ENCODE assay signal across 8 cellular contexts in the genomic region with DNA sequence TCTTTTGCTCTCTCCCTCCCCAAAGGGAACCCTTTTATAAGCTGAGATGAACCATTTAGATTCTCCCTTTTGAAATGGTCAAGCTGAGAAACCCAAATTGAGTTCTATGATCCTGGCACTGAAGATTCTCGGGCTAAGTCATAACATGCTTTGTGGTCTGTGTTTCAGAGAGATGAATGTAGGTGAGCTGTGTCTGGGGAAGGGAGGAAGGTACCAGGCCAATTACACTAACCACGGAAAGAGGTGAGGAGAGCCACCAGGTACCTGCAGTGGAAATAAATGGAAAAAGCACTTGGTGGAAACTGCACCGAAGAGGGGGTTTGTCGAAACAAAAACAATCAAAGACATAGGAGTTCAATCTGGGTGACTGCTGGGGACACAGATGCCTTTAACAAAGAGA.
A peak's percentile ranks its signal among the peaks of the same experiment; 100 is the strongest.
DNase-seq lines count a peak whose midpoint lies in the region; ATAC-seq and FAIRE-seq lines count a peak whose summit lies in the region.

No MANE protein-coding gene starts in this region.

- peak in 1 of 61 donors; percentile 2 for DNase-seq in caudate nucleus (lab: John Stamatoyannopoulos, UW)
- no peak for DNase-seq in SHP77 treated with DMSO at 0.1 percent for 48 hours (lab: John Stamatoyannopoulos, UW)
- DNase-seq in urothelium cell line (ENCODE audit: low spot score): no peak

- peaks cover 24% of the 10 kb centered on the region for H3K4me1 ChIP-seq in rectal smooth muscle tissue (ENCODE audit: control insufficient read depth, insufficient read depth, low read length)

- no peak overlapping the region for H3K4me3 ChIP-seq in rectal smooth muscle tissue (ENCODE audit: low read length)

- H3K27ac ChIP-seq in caudate nucleus (ENCODE audit: low read depth, low read length) (peak overlapping the region; percentile 69), rectal smooth muscle tissue (ENCODE audit: low read depth, low read length) (peak overlapping the region; percentile 64)

- no peak for FAIRE-seq in urothelium cell line (lab: Jason Lieb, UNC)

- H3K9ac ChIP-seq in rectal smooth muscle tissue (ENCODE audit: low read length): no peak overlapping the region

- H3K27me3 ChIP-seq in rectal smooth muscle tissue (ENCODE audit: control insufficient read depth, insufficient read depth, low read length): no peaks in the 10 kb centered on the region

- H3K36me3 ChIP-seq in rectal smooth muscle tissue (ENCODE audit: control insufficient read depth, insufficient read depth, low read length): no peaks in the 10 kb centered on the region

- ATAC-seq in GM18858 (IDR thresholded peaks at IDR 0.05; ENCODE audit: unreplicated experiment) (peak; percentile 29), HG03378 (IDR thresholded peaks at IDR 0.05; ENCODE audit: unreplicated experiment) (peak; percentile 35), HG02973 (IDR thresholded peaks at IDR 0.05; ENCODE audit: unreplicated experiment) (no peak), GM18519 (IDR thresholded peaks at IDR 0.05; ENCODE audit: low FRiP score, unreplicated experiment) (no peak)

Comparison
In these comparisons a context has a peak if more than half of its experiments do, and no peak if none do; other contexts are left out.
1. ATAC-seq: peak in GM18858 (single experiment) and HG03378 (single experiment); none in HG02973 (single experiment) and GM18519 (single experiment).